24 cellular contexts compared by ENCODE assay signal in genomic region chr3:45741247-45741646, GRCh38. TPM values are rescaled to one million over a fixed set of nuclear protein-coding genes. Genes with fewer than 3 reads are reported as not detected.
DNase-seq lines count a peak whose midpoint lies in the region; ATAC-seq, FAIRE-seq and TF ChIP-seq lines count a peak whose summit lies in the region.
"Had no signal": no experiment of that assay in that cellular context is flagged by ENCODE, and none has a peak within 500 bp of the region (broad histone marks: within the 10 kb centered on the region; RNA-seq: fewer than 3 reads in every experiment).

No MANE protein-coding gene starts in this region.

- H3K4me3 Mint-ChIP-seq in IgD-negative memory B cell = peak overlapping the region in 1 of 4 donors; percentile 78
- H3K4me3 Mint-ChIP-seq in central memory CD8-positive, alpha-beta T cell = no peak overlapping the region

- no peaks in the 10 kb centered on the region for H4K20me1 ChIP-seq in HepG2 (ENCODE audit: insufficient read depth, low read length)

- intact Hi-C loops in HepG2 (cut with micrococcal nuclease; ENCODE audit: unreplicated experiment) = no loop called here
- intact Hi-C loops in right lobe of liver (cut with DNase I) = no loop called here

- H2AFZ ChIP-seq in HepG2 (ENCODE audit: low read length) = no peak overlapping the region

- H3K4me1 Mint-ChIP-seq in IgD-negative memory B cell = peaks cover 17 to 20% (median 17%) of the 10 kb centered on the region in 3 donors
- peaks cover 38% of the 10 kb centered on the region for H3K4me1 Mint-ChIP-seq in central memory CD8-positive, alpha-beta T cell

- H3K4me3 ChIP-seq in HepG2 (replicated peaks in 1 of 3; ENCODE audit: insufficient read depth in 1 of 3, low read depth in 2 of 3, low read length in 3 of 3) (no peak overlapping the region), right lobe of liver (no peak overlapping the region), thymus (ENCODE audit: low read length) (no peak overlapping the region)
- H3K4me3 ChIP-seq: adrenal gland, left lung had no signal

- H3K36me3 Mint-ChIP-seq in IgD-negative memory B cell = peaks cover 21% of the 10 kb centered on the region
- H3K36me3 Mint-ChIP-seq in central memory CD8-positive, alpha-beta T cell (ENCODE audit: insufficient read depth) = peaks cover 62% of the 10 kb centered on the region

- H3K9me3 ChIP-seq in HepG2 (ENCODE audit: low read length) (no peaks in the 10 kb centered on the region), right lobe of liver (no peaks in the 10 kb centered on the region), thymus (ENCODE audit: control insufficient read depth) (no peaks in the 10 kb centered on the region)
- H3K9me3 ChIP-seq: adrenal gland, left lung had no signal

- ATAC-seq in HepG2 = no peak
- no peak for ATAC-seq in right lobe of liver
- no peak for ATAC-seq in central memory CD8-positive, alpha-beta T cell (replicated peaks; ENCODE audit: extremely low read depth, poor library complexity, severe bottlenecking)
- ATAC-seq in GM21526 (IDR thresholded peaks at IDR 0.05; ENCODE audit: low FRiP score, unreplicated experiment) = no peak
- ATAC-seq: right cardiac atrium had no signal

- no peak for TF ChIP-seq POLR2A in HepG2 (IDR thresholded peaks at IDR 0.05; ENCODE audit: insufficient read depth in 1 of 2, low read depth in 2 of 2, low read length in 2 of 2)
- TF ChIP-seq POLR2A in right lobe of liver (IDR thresholded peaks at IDR 0.05) = no peak

- no peak overlapping the region for H3K9ac ChIP-seq in HepG2 (ENCODE audit: insufficient read depth, low read depth, low read length)

- H3K27ac Mint-ChIP-seq in IgD-negative memory B cell = peak overlapping the region; percentile 43 to 92 (median 79)
- H3K27ac Mint-ChIP-seq in central memory CD8-positive, alpha-beta T cell (ENCODE audit: low read depth) = peak overlapping the region; percentile 67

- no peak for TF ChIP-seq EP300 in HepG2 (IDR thresholded peaks at IDR 0.05; ENCODE audit: low read depth in 2 of 2, low read length in 2 of 2)
- TF ChIP-seq EP300 in HepG2 (CRISPR knock-in tag; IDR thresholded peaks at IDR 0.05; ENCODE audit: borderline replicate concordance) = no peak

- H3K27ac ChIP-seq in HepG2 (ENCODE audit: extremely low read length, insufficient read depth, low read length) (no peak overlapping the region), right lobe of liver (no peak overlapping the region), thymus (ENCODE audit: low read depth) (peak overlapping the region; percentile 10)
- H3K27ac ChIP-seq: adrenal gland, left lung had no signal

- FAIRE-seq in HepG2 (lab: Jason Lieb, UNC) = no peak
- FAIRE-seq: bronchial epithelial cell, D721Med, urothelium cell line had no signal

- no peak overlapping the region for H3K4me2 ChIP-seq in HepG2 (ENCODE audit: low read depth, low read length)

- H3K27me3 Mint-ChIP-seq in IgD-negative memory B cell = no peaks in the 10 kb centered on the region
- no peaks in the 10 kb centered on the region for H3K27me3 Mint-ChIP-seq in central memory CD8-positive, alpha-beta T cell

- in situ Hi-C loops in HepG2 (cut with HindIII; ENCODE audit: extremely low pct_ligation_motif_present, low pct_unique_long_range_greater_than_20kb) = no loop called here

- H3K4me1 ChIP-seq in HepG2 (ENCODE audit: insufficient read depth, low read length) = peaks cover 9% of the 10 kb centered on the region
- peaks cover 0 to 6% (median 0%) of the 10 kb centered on the region in 4 donors for H3K4me1 ChIP-seq in right lobe of liver
- no peaks in the 10 kb centered on the region for H3K4me1 ChIP-seq in thymus (ENCODE audit: control insufficient read depth, insufficient read depth, low read length)
- H3K4me1 ChIP-seq: adrenal gland had no signal

- BruUV-seq in HepG2 (replicated peaks; lab: Mats Ljungman, UMichigan) = no TSS peak

- DNase-seq in HepG2 (ENCODE audit: low spot score) (no peak), right lobe of liver (no peak), COR-L47 (lab: John Stamatoyannopoulos, UW) (no peak), NCI-H510A treated with DMSO at 0.1 percent for 48 hours (lab: John Stamatoyannopoulos, UW) (no peak)
- DNase-seq in central memory CD8-positive, alpha-beta T cell (ENCODE audit: low spot score in 2 of 2) = no peak
- DNase-seq: activated CD4-positive, CD25-positive, alpha-beta regulatory T cell; adrenal gland; Karpas-422; left lung; NCI-H1092 treated with DMSO at 0.1 percent for 48 hours; NCI-H2107; NCI-H526; nucleus accumbens; right cardiac atrium; Right ventricle myocardium superior had no signal

- TF ChIP-seq RAD21 in HepG2 (CRISPR knock-in tag; IDR thresholded peaks at IDR 0.05) = no peak

- no peak for TF ChIP-seq CTCF in HepG2 (CRISPR knock-in tag; IDR thresholded peaks at IDR 0.05)
- TF ChIP-seq CTCF in right lobe of liver (IDR thresholded peaks at IDR 0.05) = no peak

- CTCF ChIA-PET in HepG2 (lab: Yijun Ruan, JAX; ENCODE audit: low intra/inter-chr PET ratio, low total read pairs) = no interaction called here

- no peaks in the 10 kb centered on the region for H3K9me3 Mint-ChIP-seq in IgD-negative memory B cell
- no peaks in the 10 kb centered on the region for H3K9me3 Mint-ChIP-seq in central memory CD8-positive, alpha-beta T cell

- POLR2A ChIA-PET in HepG2 (lab: Yijun Ruan, JAX) = no interaction called here

- H3K79me2 ChIP-seq in HepG2 (ENCODE audit: insufficient read depth, low read length) = no peaks in the 10 kb centered on the region

- no peaks in the 10 kb centered on the region for H3K27me3 ChIP-seq in HepG2 (ENCODE audit: control insufficient read depth in 1 of 2, insufficient read depth in 2 of 2, low read length in 2 of 2)
- H3K27me3 ChIP-seq in right lobe of liver = no peaks in the 10 kb centered on the region
- no peaks in the 10 kb centered on the region for H3K27me3 ChIP-seq in thymus (ENCODE audit: control insufficient read depth, insufficient read depth)
- H3K27me3 ChIP-seq: adrenal gland, left lung had no signal

- H3K36me3 ChIP-seq in HepG2 (replicated peaks in 1 of 2; ENCODE audit: control insufficient read depth in 1 of 2, insufficient read depth in 2 of 2, low read length in 2 of 2) (peaks cover 12 to 78% of the 10 kb centered on the region in 2 experiments), right lobe of liver (peaks cover 6 to 69% (median 12%) of the 10 kb centered on the region in 4 donors), thymus (ENCODE audit: control insufficient read depth, insufficient read depth) (peaks cover 50% of the 10 kb centered on the region)

TF ChIP-seq in HepG2, 621 proteins besides CTCF, POLR2A, EP300 and RAD21 (continues in another document):
- TF ChIP-seq RELA (CRISPR knock-in tag; IDR thresholded peaks at IDR 0.05) = no peak

RNA-seq across cellular contexts. Expression of gene SACM1L, which starts 52.1 kb away (rescaled TPM):
- total RNA-seq in HepG2 (2016; rRNA removed; fragmentation: Illumina TruSeq; extraction: Trizol) (27.8 and 37.4 TPM in 2 replicates), right lobe of liver (10 to 100 TPM; 16.8 to 23.9 (median 21.5) TPM)
- 4.8 and 5.9 TPM in 2 replicates for total RNA-seq in HepG2 (2016; cell fraction: cytosol; rRNA removed; fragmentation: Illumina TruSeq; extraction: Trizol; ENCODE audit: low read depth)
- total RNA-seq in HepG2 (2016; cell fraction: insoluble cytoplasmic fraction; rRNA removed; fragmentation: Illumina TruSeq; extraction: Trizol) = 27.1 and 39.1 TPM in 2 replicates
- 9.6 and 11.6 TPM in 2 replicates for total RNA-seq in HepG2 (2016; cell fraction: membrane; rRNA removed; fragmentation: Illumina TruSeq; extraction: Trizol)
- 42.5 and 44.3 TPM in 2 replicates for total RNA-seq in HepG2 (2016; cell fraction: nucleus; rRNA removed; fragmentation: Illumina TruSeq; extraction: Trizol)
- polyA plus RNA-seq in HepG2 (2011; rRNA removed) (12.0 and 15.1 TPM in 2 replicates), IgD-negative memory B cell (14.9 TPM), thymus (58.3 TPM)
- 3.8 and 6.6 TPM in 2 replicates for polyA plus RNA-seq in HepG2 (2011; cell fraction: cytosol; rRNA removed)
- 12.4 and 14.3 TPM in 2 replicates for polyA plus RNA-seq in HepG2 (2011; cell fraction: nucleus; rRNA removed)
- 16.5 and 20.6 TPM in 2 replicates for polyA plus RNA-seq in HepG2 (2012)
- 1.5 and 1.7 TPM in 2 replicates for polyA plus RNA-seq in HepG2 (2016; cell fraction: cytosol; fragmentation: Illumina TruSeq; extraction: Trizol; ENCODE audit: low read depth)
- 32.9 and 37.8 TPM in 2 replicates for polyA plus RNA-seq in HepG2 (2016; cell fraction: insoluble cytoplasmic fraction; fragmentation: Illumina TruSeq; extraction: Trizol; ENCODE audit: low read depth)
- 4.5 and 5.1 TPM in 2 replicates for polyA plus RNA-seq in HepG2 (2016; cell fraction: membrane; fragmentation: Illumina TruSeq; extraction: Trizol; ENCODE audit: low read depth)
- 52.6 and 65.8 TPM in 2 replicates for polyA plus RNA-seq in HepG2 (2016; cell fraction: nucleus; fragmentation: Illumina TruSeq; extraction: Trizol; ENCODE audit: insufficient read depth, low read depth)
- polyA minus RNA-seq in HepG2 (2011; rRNA and poly(A)+ RNA removed; ENCODE audit: low replicate concordance) = 11.2 and 34.4 TPM in 2 replicates
- 13.3 and 19.4 TPM in 2 replicates for polyA minus RNA-seq in HepG2 (2011; cell fraction: cytosol; rRNA and poly(A)+ RNA removed)
- 57.6 and 62.6 TPM in 2 replicates for polyA minus RNA-seq in HepG2 (2011; cell fraction: nucleus; rRNA and poly(A)+ RNA removed)

RNA-seq across cellular contexts. Expression of gene SLC6A20, which starts 55.1 kb away (rescaled TPM):
- total RNA-seq in HepG2 (2016; rRNA removed; fragmentation: Illumina TruSeq; extraction: Trizol) (not detected in 2 replicates), right lobe of liver (under 1 TPM in 3 of 6 experiments, not detected in 3; 0.07 to 0.21 (median 0.12) TPM)
- total RNA-seq in HepG2 (2016; cell fraction: cytosol; rRNA removed; fragmentation: Illumina TruSeq; extraction: Trizol; ENCODE audit: low read depth) = not detected in 2 replicates
- not detected in 2 replicates for total RNA-seq in HepG2 (2016; cell fraction: insoluble cytoplasmic fraction; rRNA removed; fragmentation: Illumina TruSeq; extraction: Trizol)
- total RNA-seq in HepG2 (2016; cell fraction: membrane; rRNA removed; fragmentation: Illumina TruSeq; extraction: Trizol) = not detected in 2 replicates
- total RNA-seq in HepG2 (2016; cell fraction: nucleus; rRNA removed; fragmentation: Illumina TruSeq; extraction: Trizol) = not detected in 2 replicates
- polyA plus RNA-seq in HepG2 (2011; rRNA removed) (0.04 TPM in 1 of 2 replicates, not detected in the other), IgD-negative memory B cell (0.69 TPM), thymus (2.4 TPM)
- polyA plus RNA-seq in HepG2 (2011; cell fraction: cytosol; rRNA removed) = not detected in 2 replicates
- polyA plus RNA-seq in HepG2 (2011; cell fraction: nucleus; rRNA removed) = not detected in 2 replicates
- not detected in 2 replicates for polyA plus RNA-seq in HepG2 (2012)
- polyA plus RNA-seq in HepG2 (2016; cell fraction: cytosol; fragmentation: Illumina TruSeq; extraction: Trizol; ENCODE audit: low read depth) = not detected in 2 replicates
- not detected in 2 replicates for polyA plus RNA-seq in HepG2 (2016; cell fraction: insoluble cytoplasmic fraction; fragmentation: Illumina TruSeq; extraction: Trizol; ENCODE audit: low read depth)
- not detected in 2 replicates for polyA plus RNA-seq in HepG2 (2016; cell fraction: membrane; fragmentation: Illumina TruSeq; extraction: Trizol; ENCODE audit: low read depth)
- polyA plus RNA-seq in HepG2 (2016; cell fraction: nucleus; fragmentation: Illumina TruSeq; extraction: Trizol; ENCODE audit: insufficient read depth, low read depth) = not detected in 2 replicates
- not detected in 2 replicates for polyA minus RNA-seq in HepG2 (2011; rRNA and poly(A)+ RNA removed; ENCODE audit: low replicate concordance)
- not detected in 2 replicates for polyA minus RNA-seq in HepG2 (2011; cell fraction: cytosol; rRNA and poly(A)+ RNA removed)
- not detected in 2 replicates for polyA minus RNA-seq in HepG2 (2011; cell fraction: nucleus; rRNA and poly(A)+ RNA removed)
- total RNA-seq: bronchial epithelial cell; dermis microvascular lymphatic vessel endothelial cell; OCI-LY7; right cardiac atrium; Right ventricle myocardium superior; T-helper 1 cell treated with Interleukin-12 subunit alpha and Interleukin-12 subunit beta and Interleukin-4 antibody, amounts not matched to agents 30 ng/mL and 1 ng/mL, for 36 hours had no signal
- polyA plus RNA-seq: right cardiac atrium had no signal
